Comparison of ENCODE assay signal across 11 cellular contexts in the genomic region with DNA sequence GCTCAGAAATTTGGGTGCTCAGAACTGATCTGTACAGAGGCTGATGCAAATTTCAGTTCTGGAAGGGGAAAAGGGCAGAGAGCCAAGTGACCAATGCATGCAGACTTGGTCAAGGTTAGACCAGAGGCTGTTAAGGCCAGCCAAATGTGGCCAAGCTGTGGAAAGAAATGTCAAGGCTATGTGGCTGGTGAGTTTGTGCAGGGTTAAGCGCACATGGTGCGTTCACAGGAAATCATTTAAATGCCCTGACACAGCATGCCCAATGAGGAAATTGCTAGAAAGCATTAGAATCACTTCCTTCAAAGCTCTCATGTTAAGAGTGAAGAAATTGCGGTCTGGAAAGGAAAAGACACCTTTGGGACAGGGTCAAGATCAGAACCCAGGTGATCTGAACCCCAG. TPM values are rescaled to one million over a fixed set of nuclear protein-coding genes. Genes with fewer than 3 reads are reported as not detected.
A peak's percentile ranks its signal among the peaks of the same experiment; 100 is the strongest.
DNase-seq lines count a peak whose midpoint lies in the region; ATAC-seq and TF ChIP-seq lines count a peak whose summit lies in the region.
"Had no signal": no experiment of that assay in that cellular context is flagged by ENCODE, and none has a peak within 500 bp of the region (broad histone marks: within the 10 kb centered on the region; RNA-seq: fewer than 3 reads in every experiment).

No MANE protein-coding gene starts in this region.

- intact Hi-C loops in heart left ventricle (cut with DNase I), result loop anchor here in 9 of 10 donors (2.0 to 10.0 kb wide), 6 partner anchors 29 to 82 kb away; no protein-coding TSS in a partner anchor
- intact Hi-C loops in testis (cut with DNase I; ENCODE audit: low total_unique reads), result no loop called here

- H3K4me1 ChIP-seq in heart left ventricle (peaks cover 0 to 28% (median 14%) of the 10 kb centered on the region in 12 donors), testis (no peaks in the 10 kb centered on the region), BE2C (no peaks in the 10 kb centered on the region)

- H3K27me3 ChIP-seq in heart left ventricle (peaks cover 0 to 4% (median 0%) of the 10 kb centered on the region in 9 donors), testis (no peaks in the 10 kb centered on the region), BE2C (peaks cover 7% of the 10 kb centered on the region)
- H3K27me3 ChIP-seq: cardiac muscle cell had no signal

- H3K27ac ChIP-seq in heart left ventricle, result no peak overlapping the region
- no peak overlapping the region for H3K27ac ChIP-seq in testis
- H3K27ac ChIP-seq: cardiac muscle cell had no signal

- ATAC-seq in GM19467 (IDR thresholded peaks at IDR 0.05; ENCODE audit: unreplicated experiment) (peak; percentile 41), HG03460 (IDR thresholded peaks at IDR 0.05; ENCODE audit: unreplicated experiment) (peak; percentile 43), heart left ventricle (peak in 3 of 4 donors; percentile 9 to 44 (median 10))

- no peak overlapping the region for H3K4me3 ChIP-seq in GM12865 (ENCODE audit: low read depth, low read length)
- H3K4me3 ChIP-seq in heart left ventricle, result no peak overlapping the region
- no peak overlapping the region for H3K4me3 ChIP-seq in testis
- no peak overlapping the region for H3K4me3 ChIP-seq in BE2C (ENCODE audit: low read depth, low read length)
- H3K4me3 ChIP-seq: cardiac muscle cell, lung had no signal

- H3K9me3 ChIP-seq in heart left ventricle (no peaks in the 10 kb centered on the region), testis (no peaks in the 10 kb centered on the region), BE2C (no peaks in the 10 kb centered on the region)

- DNase-seq in GM12865 (ENCODE audit: low read depth) (peak; percentile 50), heart left ventricle (no peak), testis (no peak), T-helper 9 cell (no peak), DMS153 treated with DMSO at 0.1 percent for 48 hours (lab: John Stamatoyannopoulos, UW; ENCODE audit: unreplicated experiment) (no peak), BE2C (no peak)

- WGBS in heart left ventricle, 4 donors, result 66 to 74% (median 70%) methylated on average over 3 of the region's 3 CpGs
- 71 to 83% methylated on average over 3 of the region's 3 CpGs for WGBS in testis, 2 donors

- peaks cover 0 to 4% (median 0%) of the 10 kb centered on the region in 9 donors for H3K36me3 ChIP-seq in heart left ventricle
- H3K36me3 ChIP-seq in testis (ENCODE audit: low read depth, missing control alignments), result no peaks in the 10 kb centered on the region
- no peaks in the 10 kb centered on the region for H3K36me3 ChIP-seq in BE2C
- H3K36me3 ChIP-seq: cardiac muscle cell had no signal

- TF ChIP-seq CTCF in GM12865 (IDR thresholded peaks at IDR 0.05; ENCODE audit: insufficient read depth, low read depth, low read length, missing control alignments) (no peak), heart left ventricle (IDR thresholded peaks at IDR 0.05) (no peak), testis (IDR thresholded peaks at IDR 0.05) (no peak), BE2C (IDR thresholded peaks at IDR 0.05; ENCODE audit: low read depth, low read length) (no peak)

- TF ChIP-seq POLR2A in heart left ventricle (IDR thresholded peaks at IDR 0.05) (no peak), testis (IDR thresholded peaks at IDR 0.05) (no peak)

RNA-seq across cellular contexts. Expression of a gene that starts 58.0 kb away (rescaled TPM):
- total RNA-seq in heart left ventricle, result 10 to 100 TPM; 22.1 to 77.0 (median 52.3) TPM
- 10 to 100 TPM in 1 of 2 donors, 1 to 10 TPM in 1; 6.9 to 14.6 TPM for polyA plus RNA-seq in heart left ventricle
- total RNA-seq in testis, result 1 to 10 TPM; 7.0 to 8.1 TPM
- polyA plus RNA-seq in testis (ENCODE audit: insufficient read depth, low read depth, low replicate concordance), result 6.6 TPM
- polyA plus RNA-seq in BE2C (2012; ENCODE audit: insufficient read depth, insufficient read length, low read depth), result not detected
- polyA plus RNA-seq: CD8-positive, alpha-beta memory T cell had no signal
